17 cellular contexts compared by ENCODE assay signal in the genomic region with DNA sequence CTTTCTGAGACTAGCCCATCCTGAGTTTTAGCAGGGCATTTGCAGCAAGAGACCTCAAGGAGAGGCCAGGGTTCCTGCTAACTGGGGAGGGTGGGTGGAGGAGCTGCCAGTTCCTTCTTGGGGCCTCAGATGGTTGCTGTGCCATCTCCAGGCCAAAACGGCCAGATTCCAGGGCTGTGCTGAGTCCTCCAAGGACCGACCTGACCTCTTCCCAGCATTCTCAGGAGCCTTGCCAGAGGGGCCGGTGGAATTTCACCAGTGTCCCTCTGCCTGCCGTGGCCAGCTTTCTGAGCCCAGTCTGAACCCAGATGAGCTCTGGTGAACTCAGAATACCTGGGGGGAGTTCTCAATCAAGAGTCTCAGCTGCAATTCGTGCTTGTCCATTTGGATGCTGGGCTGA. TPM values are rescaled to one million over a fixed set of nuclear protein-coding genes. Genes with fewer than 3 reads are reported as not detected.
A peak's percentile ranks its signal among the peaks of the same experiment; 100 is the strongest.
DNase-seq lines count a peak whose midpoint lies in the region; ATAC-seq and TF ChIP-seq lines count a peak whose summit lies in the region.
"Had no signal": no experiment of that assay in that cellular context is flagged by ENCODE, and none has a peak within 500 bp of the region (broad histone marks: within the 10 kb centered on the region; RNA-seq: fewer than 3 reads in every experiment).

No MANE protein-coding gene starts in this region.

- H3K27me3 ChIP-seq in suprapubic skin (no peaks in the 10 kb centered on the region), esophagus muscularis mucosa (no peaks in the 10 kb centered on the region)

- peak; percentile 67 for ATAC-seq in Right ventricle myocardium superior (ENCODE audit: poor library complexity)
- no peak for ATAC-seq in left lobe of liver
- no peak for ATAC-seq in GM21390 (IDR thresholded peaks at IDR 0.05; ENCODE audit: unreplicated experiment)
- no peak for ATAC-seq in GM19455 (IDR thresholded peaks at IDR 0.05; ENCODE audit: unreplicated experiment)

- DNase-seq in Right ventricle myocardium superior = no peak
- DNase-seq in left lobe of liver (ENCODE audit: low spot score) = peak; percentile 38
- peak; percentile 38 to 49 for DNase-seq in suprapubic skin (ENCODE audit: low spot score in 2 of 2)
- no peak for DNase-seq in NCI-H2196 treated with DMSO at 0.1 percent for 48 hours (lab: John Stamatoyannopoulos, UW; ENCODE audit: unreplicated experiment)
- DNase-seq in esophagus muscularis mucosa (ENCODE audit: extremely low spot score) = no peak
- DNase-seq: ACHN; CD8-positive, alpha-beta memory T cell; H7; HFFc6; KG1; NCI-H1105 treated with DMSO at 0.1 percent for 48 hours; NCI-H1694 treated with DMSO at 0.1 percent for 48 hours; NCI-H510A; NCI-H774; OCI-M1 had no signal

- no peak for TF ChIP-seq CTCF in suprapubic skin (IDR thresholded peaks at IDR 0.05)
- no peak for TF ChIP-seq CTCF in esophagus muscularis mucosa (IDR thresholded peaks at IDR 0.05)

- intact Hi-C loops in Right ventricle myocardium superior (cut with DNase I) (no loop called here), esophagus muscularis mucosa (cut with DNase I) (no loop called here)

- H3K9me3 ChIP-seq in suprapubic skin (no peaks in the 10 kb centered on the region), esophagus muscularis mucosa (no peaks in the 10 kb centered on the region)

- WGBS in suprapubic skin = 93% methylated on average over 3 of the region's 5 CpGs
- 83% methylated on average over 3 of the region's 5 CpGs for WGBS in esophagus muscularis mucosa

- H3K27ac ChIP-seq in suprapubic skin (no peak overlapping the region), esophagus muscularis mucosa (replicated peaks in 1 of 4) (no peak overlapping the region)

- H3K4me1 ChIP-seq in suprapubic skin (no peaks in the 10 kb centered on the region), esophagus muscularis mucosa (peaks cover 0 to 14% (median 10%) of the 10 kb centered on the region in 4 donors)

- no peak for TF ChIP-seq EP300 in suprapubic skin (IDR thresholded peaks at IDR 0.05)
- no peak for TF ChIP-seq EP300 in esophagus muscularis mucosa (IDR thresholded peaks at IDR 0.05)

- H3K36me3 ChIP-seq in suprapubic skin = no peaks in the 10 kb centered on the region
- peaks cover 0 to 28% (median 21%) of the 10 kb centered on the region in 4 donors for H3K36me3 ChIP-seq in esophagus muscularis mucosa

- no peak overlapping the region for H3K4me3 ChIP-seq in suprapubic skin
- no peak overlapping the region for H3K4me3 ChIP-seq in esophagus muscularis mucosa

- no peak for TF ChIP-seq POLR2A in suprapubic skin (IDR thresholded peaks at IDR 0.05)
- TF ChIP-seq POLR2A in esophagus muscularis mucosa (IDR thresholded peaks at IDR 0.05; ENCODE audit: low read depth) = no peak

RNA-seq across cellular contexts. Expression of a gene that starts 54.3 kb away (rescaled TPM):
- total RNA-seq in Right ventricle myocardium superior (26.1 TPM), left lobe of liver (8.1 TPM), suprapubic skin (10 to 100 TPM in 3 of 4 donors, 1 to 10 TPM in 1; 9.6 to 17.2 (median 12.7) TPM), esophagus muscularis mucosa (10 to 100 TPM; 22.9 to 25.3 (median 23.5) TPM)

RNA-seq across cellular contexts. Expression of a gene that starts 54.8 kb away (rescaled TPM):
- total RNA-seq in Right ventricle myocardium superior (20.0 TPM), left lobe of liver (15.5 TPM), suprapubic skin (10 to 100 TPM; 13.6 to 43.9 (median 16.3) TPM), esophagus muscularis mucosa (10 to 100 TPM; 12.0 to 14.8 (median 14.6) TPM)

Comparison
In these comparisons a context has a peak if more than half of its experiments do, and no peak if none do; other contexts are left out.
1. DNase-seq: peak in left lobe of liver (single experiment) and suprapubic skin (2 of 2); none in Right ventricle myocardium superior (single experiment), NCI-H2196 treated with DMSO at 0.1 percent for 48 hours (single experiment) and esophagus muscularis mucosa (single experiment).